ENCODE assay signal across 2 cellular contexts in the genomic region with DNA sequence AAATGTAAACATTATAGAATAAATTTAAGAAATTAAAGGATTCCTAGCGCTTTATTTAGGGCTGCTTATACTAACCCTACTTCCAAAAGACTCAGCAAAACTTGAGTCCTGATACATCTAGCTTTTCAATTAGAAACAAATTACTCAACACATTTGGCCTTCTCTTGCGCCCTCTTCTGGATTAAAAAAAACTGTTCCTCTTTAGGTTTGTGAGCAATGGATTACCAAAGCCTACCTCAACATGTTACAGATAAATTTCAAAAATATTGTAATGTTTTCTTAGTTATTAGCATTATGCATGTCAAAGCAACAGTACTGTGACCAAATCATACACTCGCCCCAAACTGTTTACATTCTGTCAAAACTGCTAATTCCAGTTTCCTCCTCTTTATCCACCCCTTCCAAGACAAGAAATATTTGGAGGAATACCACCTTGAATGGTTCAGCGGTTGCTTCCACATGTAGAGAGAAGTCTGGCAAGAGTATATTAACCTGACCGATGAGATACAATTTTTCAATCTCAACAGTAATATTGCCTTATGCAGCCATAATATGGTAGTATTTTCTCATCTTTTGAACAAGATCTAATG.
TF ChIP-seq lines count a peak whose summit lies in the region.

No MANE protein-coding gene starts in this region.

TF ChIP-seq in SK-N-SH, 30 proteins besides CTCF, POLR2A, EP300 and RAD21 (continued from another document):
- TF ChIP-seq ZBTB33 (IDR thresholded peaks at IDR 0.05; ENCODE audit: borderline replicate concordance, low read depth) (no peak), RFX5 (IDR thresholded peaks at IDR 0.05; ENCODE audit: low read length) (peak; percentile 64; the same call in 1 of the 2 replicates), FOXM1 (IDR thresholded peaks at IDR 0.05; ENCODE audit: low read depth) (no peak), MXI1 (IDR thresholded peaks at IDR 0.05; ENCODE audit: low read depth, low read length) (0 out of 2 replicates have a peak, but pooled peaks have one; percentile 31), CHD2 (IDR thresholded peaks at IDR 0.05; ENCODE audit: low read length, partially characterized antibody) (no peak), TCF12 (IDR thresholded peaks at IDR 0.05) (no peak), MAX (IDR thresholded peaks at IDR 0.05; ENCODE audit: low read depth) (no peak), IRF3 (IDR thresholded peaks at IDR 0.05; ENCODE audit: low read depth, low read length) (no peak), NFIC (IDR thresholded peaks at IDR 0.05; ENCODE audit: borderline replicate concordance) (no peak), TAF1 (IDR thresholded peaks at IDR 0.05; ENCODE audit: borderline replicate concordance, low read depth, low read length) (no peak), EZH2phosphoT487 (IDR thresholded peaks at IDR 0.05; ENCODE audit: borderline replicate concordance, low read depth) (no peak), SIN3A (IDR thresholded peaks at IDR 0.05; ENCODE audit: borderline replicate concordance, low read depth, low read length) (no peak), YY1 (IDR thresholded peaks at IDR 0.05; ENCODE audit: low read depth) (no peak), GABPA (IDR thresholded peaks at IDR 0.05; ENCODE audit: low read depth) (no peak)
- TF ChIP-seq, protein P1, sequence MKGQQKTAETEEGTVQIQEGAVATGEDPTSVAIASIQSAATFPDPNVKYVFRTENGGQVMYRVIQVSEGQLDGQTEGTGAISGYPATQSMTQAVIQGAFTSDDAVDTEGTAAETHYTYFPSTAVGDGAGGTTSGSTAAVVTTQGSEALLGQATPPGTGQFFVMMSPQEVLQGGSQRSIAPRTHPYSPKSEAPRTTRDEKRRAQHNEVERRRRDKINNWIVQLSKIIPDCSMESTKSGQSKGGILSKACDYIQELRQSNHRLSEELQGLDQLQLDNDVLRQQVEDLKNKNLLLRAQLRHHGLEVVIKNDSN (IDR thresholded peaks at IDR 0.05; ENCODE audit: borderline replicate concordance, low read depth): no peak
- TF ChIP-seq, protein P2, sequence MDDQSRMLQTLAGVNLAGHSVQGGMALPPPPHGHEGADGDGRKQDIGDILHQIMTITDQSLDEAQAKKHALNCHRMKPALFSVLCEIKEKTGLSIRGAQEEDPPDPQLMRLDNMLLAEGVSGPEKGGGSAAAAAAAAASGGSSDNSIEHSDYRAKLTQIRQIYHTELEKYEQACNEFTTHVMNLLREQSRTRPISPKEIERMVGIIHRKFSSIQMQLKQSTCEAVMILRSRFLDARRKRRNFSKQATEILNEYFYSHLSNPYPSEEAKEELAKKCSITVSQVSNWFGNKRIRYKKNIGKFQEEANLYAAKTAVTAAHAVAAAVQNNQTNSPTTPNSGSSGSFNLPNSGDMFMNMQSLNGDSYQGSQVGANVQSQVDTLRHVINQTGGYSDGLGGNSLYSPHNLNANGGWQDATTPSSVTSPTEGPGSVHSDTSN (IDR thresholded peaks at IDR 0.05): no peak

TF ChIP-seq in Ishikawa, 13 proteins besides CTCF, POLR2A, EP300 and RAD21 (continued from another document):
- TF ChIP-seq, protein P3, sequence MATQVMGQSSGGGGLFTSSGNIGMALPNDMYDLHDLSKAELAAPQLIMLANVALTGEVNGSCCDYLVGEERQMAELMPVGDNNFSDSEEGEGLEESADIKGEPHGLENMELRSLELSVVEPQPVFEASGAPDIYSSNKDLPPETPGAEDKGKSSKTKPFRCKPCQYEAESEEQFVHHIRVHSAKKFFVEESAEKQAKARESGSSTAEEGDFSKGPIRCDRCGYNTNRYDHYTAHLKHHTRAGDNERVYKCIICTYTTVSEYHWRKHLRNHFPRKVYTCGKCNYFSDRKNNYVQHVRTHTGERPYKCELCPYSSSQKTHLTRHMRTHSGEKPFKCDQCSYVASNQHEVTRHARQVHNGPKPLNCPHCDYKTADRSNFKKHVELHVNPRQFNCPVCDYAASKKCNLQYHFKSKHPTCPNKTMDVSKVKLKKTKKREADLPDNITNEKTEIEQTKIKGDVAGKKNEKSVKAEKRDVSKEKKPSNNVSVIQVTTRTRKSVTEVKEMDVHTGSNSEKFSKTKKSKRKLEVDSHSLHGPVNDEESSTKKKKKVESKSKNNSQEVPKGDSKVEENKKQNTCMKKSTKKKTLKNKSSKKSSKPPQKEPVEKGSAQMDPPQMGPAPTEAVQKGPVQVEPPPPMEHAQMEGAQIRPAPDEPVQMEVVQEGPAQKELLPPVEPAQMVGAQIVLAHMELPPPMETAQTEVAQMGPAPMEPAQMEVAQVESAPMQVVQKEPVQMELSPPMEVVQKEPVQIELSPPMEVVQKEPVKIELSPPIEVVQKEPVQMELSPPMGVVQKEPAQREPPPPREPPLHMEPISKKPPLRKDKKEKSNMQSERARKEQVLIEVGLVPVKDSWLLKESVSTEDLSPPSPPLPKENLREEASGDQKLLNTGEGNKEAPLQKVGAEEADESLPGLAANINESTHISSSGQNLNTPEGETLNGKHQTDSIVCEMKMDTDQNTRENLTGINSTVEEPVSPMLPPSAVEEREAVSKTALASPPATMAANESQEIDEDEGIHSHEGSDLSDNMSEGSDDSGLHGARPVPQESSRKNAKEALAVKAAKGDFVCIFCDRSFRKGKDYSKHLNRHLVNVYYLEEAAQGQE (IDR thresholded peaks at IDR 0.05; ENCODE audit: low read depth): no peak
- TF ChIP-seq TAF1 (IDR thresholded peaks at IDR 0.05; ENCODE audit: low read depth) (no peak), TEAD4 (IDR thresholded peaks at IDR 0.05) (no peak), TCF12 (IDR thresholded peaks at IDR 0.05; ENCODE audit: low read depth) (no peak), FOXM1 (IDR thresholded peaks at IDR 0.05; ENCODE audit: borderline replicate concordance, low read depth) (no peak), CREB1 (IDR thresholded peaks at IDR 0.05; ENCODE audit: low read depth) (no peak), EGR1 (IDR thresholded peaks at IDR 0.05) (no peak), CEBPB (IDR thresholded peaks at IDR 0.05) (no peak), NFIC (IDR thresholded peaks at IDR 0.05) (no peak), ZBTB7A (IDR thresholded peaks at IDR 0.05; ENCODE audit: low read depth) (no peak)
TF ChIP-seq in Ishikawa: peak in this region for 0.
